In the genomic region with DNA sequence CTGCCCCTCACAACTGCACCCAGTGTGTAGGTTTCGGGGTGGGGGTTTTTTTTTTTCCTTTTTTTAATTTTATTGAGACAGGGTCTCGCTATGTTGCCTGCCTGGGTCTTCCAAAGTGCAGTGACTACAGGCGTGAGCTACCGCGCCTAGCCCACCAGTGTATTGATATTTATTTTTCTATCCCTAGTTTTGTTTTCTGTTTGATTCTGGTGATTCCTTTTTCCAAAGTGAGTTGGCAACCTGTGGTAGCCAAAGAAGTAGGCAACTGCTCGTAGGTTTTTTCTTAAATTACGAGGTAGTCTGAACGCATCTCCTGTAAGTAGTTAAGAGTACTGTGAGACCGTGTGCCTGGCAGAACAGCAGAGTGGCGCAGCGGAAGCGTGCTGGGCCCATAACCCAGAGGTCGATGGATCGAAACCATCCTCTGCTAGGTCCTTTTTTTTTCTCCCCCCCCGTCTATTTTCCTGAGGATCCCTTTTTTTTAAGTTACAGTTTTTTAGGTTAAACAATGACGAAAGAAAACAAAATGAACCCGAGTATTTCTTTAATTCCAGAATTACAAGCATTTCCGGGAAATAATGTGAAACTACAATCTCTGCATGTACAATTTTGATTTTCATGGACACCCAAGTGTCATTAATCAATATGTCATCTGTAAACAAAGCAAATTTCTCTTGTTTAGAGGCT, we compare ENCODE assay signal across 1 cellular context.
TF ChIP-seq lines count a peak whose summit lies in the region.

No MANE protein-coding gene starts in this region.

TF ChIP-seq in GM12878, 131 proteins besides CTCF, POLR2A, EP300 and RAD21 (continued from another document and continues in another):
- no peak for TF ChIP-seq ZBED1 (IDR thresholded peaks at IDR 0.05; ENCODE audit: borderline replicate concordance)
- TF ChIP-seq NFIC (IDR thresholded peaks at IDR 0.05; ENCODE audit: low read depth, low read length): peak; percentile 52; the same call in 1 of the 2 replicates
- TF ChIP-seq HDAC2 (IDR thresholded peaks at IDR 0.05): no peak
- peak; percentile 26 for TF ChIP-seq SP1 (IDR thresholded peaks at IDR 0.05; ENCODE audit: low read depth, low read length)
- no peak for TF ChIP-seq NRF1 (conservative IDR thresholded peaks at IDR 0.05; ENCODE audit: low read depth, low read length)
- TF ChIP-seq, protein P1, sequence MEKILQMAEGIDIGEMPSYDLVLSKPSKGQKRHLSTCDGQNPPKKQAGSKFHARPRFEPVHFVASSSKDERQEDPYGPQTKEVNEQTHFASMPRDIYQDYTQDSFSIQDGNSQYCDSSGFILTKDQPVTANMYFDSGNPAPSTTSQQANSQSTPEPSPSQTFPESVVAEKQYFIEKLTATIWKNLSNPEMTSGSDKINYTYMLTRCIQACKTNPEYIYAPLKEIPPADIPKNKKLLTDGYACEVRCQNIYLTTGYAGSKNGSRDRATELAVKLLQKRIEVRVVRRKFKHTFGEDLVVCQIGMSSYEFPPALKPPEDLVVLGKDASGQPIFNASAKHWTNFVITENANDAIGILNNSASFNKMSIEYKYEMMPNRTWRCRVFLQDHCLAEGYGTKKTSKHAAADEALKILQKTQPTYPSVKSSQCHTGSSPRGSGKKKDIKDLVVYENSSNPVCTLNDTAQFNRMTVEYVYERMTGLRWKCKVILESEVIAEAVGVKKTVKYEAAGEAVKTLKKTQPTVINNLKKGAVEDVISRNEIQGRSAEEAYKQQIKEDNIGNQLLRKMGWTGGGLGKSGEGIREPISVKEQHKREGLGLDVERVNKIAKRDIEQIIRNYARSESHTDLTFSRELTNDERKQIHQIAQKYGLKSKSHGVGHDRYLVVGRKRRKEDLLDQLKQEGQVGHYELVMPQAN (conservative IDR thresholded peaks at IDR 0.05): no peak; the same call in 1 of the 2 replicates
- TF ChIP-seq, protein P2, sequence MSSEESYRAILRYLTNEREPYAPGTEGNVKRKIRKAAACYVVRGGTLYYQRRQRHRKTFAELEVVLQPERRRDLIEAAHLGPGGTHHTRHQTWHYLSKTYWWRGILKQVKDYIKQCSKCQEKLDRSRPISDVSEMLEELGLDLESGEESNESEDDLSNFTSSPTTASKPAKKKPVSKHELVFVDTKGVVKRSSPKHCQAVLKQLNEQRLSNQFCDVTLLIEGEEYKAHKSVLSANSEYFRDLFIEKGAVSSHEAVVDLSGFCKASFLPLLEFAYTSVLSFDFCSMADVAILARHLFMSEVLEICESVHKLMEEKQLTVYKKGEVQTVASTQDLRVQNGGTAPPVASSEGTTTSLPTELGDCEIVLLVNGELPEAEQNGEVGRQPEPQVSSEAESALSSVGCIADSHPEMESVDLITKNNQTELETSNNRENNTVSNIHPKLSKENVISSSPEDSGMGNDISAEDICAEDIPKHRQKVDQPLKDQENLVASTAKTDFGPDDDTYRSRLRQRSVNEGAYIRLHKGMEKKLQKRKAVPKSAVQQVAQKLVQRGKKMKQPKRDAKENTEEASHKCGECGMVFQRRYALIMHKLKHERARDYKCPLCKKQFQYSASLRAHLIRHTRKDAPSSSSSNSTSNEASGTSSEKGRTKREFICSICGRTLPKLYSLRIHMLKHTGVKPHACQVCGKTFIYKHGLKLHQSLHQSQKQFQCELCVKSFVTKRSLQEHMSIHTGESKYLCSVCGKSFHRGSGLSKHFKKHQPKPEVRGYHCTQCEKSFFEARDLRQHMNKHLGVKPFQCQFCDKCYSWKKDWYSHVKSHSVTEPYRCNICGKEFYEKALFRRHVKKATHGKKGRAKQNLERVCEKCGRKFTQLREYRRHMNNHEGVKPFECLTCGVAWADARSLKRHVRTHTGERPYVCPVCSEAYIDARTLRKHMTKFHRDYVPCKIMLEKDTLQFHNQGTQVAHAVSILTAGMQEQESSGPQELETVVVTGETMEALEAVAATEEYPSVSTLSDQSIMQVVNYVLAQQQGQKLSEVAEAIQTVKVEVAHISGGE (CRISPR knock-in tag; IDR thresholded peaks at IDR 0.05): no peak
- TF ChIP-seq, protein P3, sequence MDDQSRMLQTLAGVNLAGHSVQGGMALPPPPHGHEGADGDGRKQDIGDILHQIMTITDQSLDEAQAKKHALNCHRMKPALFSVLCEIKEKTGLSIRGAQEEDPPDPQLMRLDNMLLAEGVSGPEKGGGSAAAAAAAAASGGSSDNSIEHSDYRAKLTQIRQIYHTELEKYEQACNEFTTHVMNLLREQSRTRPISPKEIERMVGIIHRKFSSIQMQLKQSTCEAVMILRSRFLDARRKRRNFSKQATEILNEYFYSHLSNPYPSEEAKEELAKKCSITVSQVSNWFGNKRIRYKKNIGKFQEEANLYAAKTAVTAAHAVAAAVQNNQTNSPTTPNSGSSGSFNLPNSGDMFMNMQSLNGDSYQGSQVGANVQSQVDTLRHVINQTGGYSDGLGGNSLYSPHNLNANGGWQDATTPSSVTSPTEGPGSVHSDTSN (IDR thresholded peaks at IDR 0.05; ENCODE audit: insufficient replicate concordance, low read depth, low read length): peak; percentile 42
- TF ChIP-seq ATF7 (IDR thresholded peaks at IDR 0.05; ENCODE audit: low read depth): peak; percentile 15; the same call in 1 of the 2 replicates
- TF ChIP-seq, protein P4, sequence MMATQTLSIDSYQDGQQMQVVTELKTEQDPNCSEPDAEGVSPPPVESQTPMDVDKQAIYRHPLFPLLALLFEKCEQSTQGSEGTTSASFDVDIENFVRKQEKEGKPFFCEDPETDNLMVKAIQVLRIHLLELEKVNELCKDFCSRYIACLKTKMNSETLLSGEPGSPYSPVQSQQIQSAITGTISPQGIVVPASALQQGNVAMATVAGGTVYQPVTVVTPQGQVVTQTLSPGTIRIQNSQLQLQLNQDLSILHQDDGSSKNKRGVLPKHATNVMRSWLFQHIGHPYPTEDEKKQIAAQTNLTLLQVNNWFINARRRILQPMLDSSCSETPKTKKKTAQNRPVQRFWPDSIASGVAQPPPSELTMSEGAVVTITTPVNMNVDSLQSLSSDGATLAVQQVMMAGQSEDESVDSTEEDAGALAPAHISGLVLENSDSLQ (IDR thresholded peaks at IDR 0.05): peak; percentile 80
- no peak for TF ChIP-seq HDGF (IDR thresholded peaks at IDR 0.05)
- TF ChIP-seq SMAD1 (IDR thresholded peaks at IDR 0.05; ENCODE audit: low read depth, partially characterized antibody): peak; percentile 53
- TF ChIP-seq SMAD5 (IDR thresholded peaks at IDR 0.05; ENCODE audit: low read depth): no peak
- TF ChIP-seq GABPA (IDR thresholded peaks at IDR 0.05; ENCODE audit: low read depth): peak; percentile 57; the same call in 1 of the 2 replicates
- 0 out of 2 replicates have a peak, but pooled peaks have one; percentile 39 for TF ChIP-seq FOXM1 (IDR thresholded peaks at IDR 0.05; ENCODE audit: low read depth, low read length)
- TF ChIP-seq EGR1 (IDR thresholded peaks at IDR 0.05; ENCODE audit: borderline replicate concordance in 1 of 2, low read depth in 2 of 2, low read length in 2 of 2): no peak; a peak in 1 of 3 replicates
- TF ChIP-seq MTA2 (IDR thresholded peaks at IDR 0.05; ENCODE audit: low read depth): no peak
- no peak for TF ChIP-seq CHD4 (IDR thresholded peaks at IDR 0.05)
- no peak for TF ChIP-seq HDAC6 (IDR thresholded peaks at IDR 0.05; ENCODE audit: unreplicated experiment)
- no peak for TF ChIP-seq MXI1 (IDR thresholded peaks at IDR 0.05; ENCODE audit: low read depth, low read length)
- peak; percentile 76 for TF ChIP-seq YY1 (IDR thresholded peaks at IDR 0.05; ENCODE audit: low read depth, low read length)
- TF ChIP-seq SIX5 (IDR thresholded peaks at IDR 0.05; ENCODE audit: low read depth, low read length, severe bottlenecking): no peak
- peak; percentile 98 for TF ChIP-seq TARDBP (IDR thresholded peaks at IDR 0.05; ENCODE audit: borderline replicate concordance)
- TF ChIP-seq ZBTB4 (CRISPR knock-in tag; IDR thresholded peaks at IDR 0.05): no peak
- TF ChIP-seq NBN (IDR thresholded peaks at IDR 0.05): peak; percentile 68; the same call in 1 of the 2 replicates
- TF ChIP-seq, protein P5, sequence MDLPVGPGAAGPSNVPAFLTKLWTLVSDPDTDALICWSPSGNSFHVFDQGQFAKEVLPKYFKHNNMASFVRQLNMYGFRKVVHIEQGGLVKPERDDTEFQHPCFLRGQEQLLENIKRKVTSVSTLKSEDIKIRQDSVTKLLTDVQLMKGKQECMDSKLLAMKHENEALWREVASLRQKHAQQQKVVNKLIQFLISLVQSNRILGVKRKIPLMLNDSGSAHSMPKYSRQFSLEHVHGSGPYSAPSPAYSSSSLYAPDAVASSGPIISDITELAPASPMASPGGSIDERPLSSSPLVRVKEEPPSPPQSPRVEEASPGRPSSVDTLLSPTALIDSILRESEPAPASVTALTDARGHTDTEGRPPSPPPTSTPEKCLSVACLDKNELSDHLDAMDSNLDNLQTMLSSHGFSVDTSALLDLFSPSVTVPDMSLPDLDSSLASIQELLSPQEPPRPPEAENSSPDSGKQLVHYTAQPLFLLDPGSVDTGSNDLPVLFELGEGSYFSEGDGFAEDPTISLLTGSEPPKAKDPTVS (IDR thresholded peaks at IDR 0.05; ENCODE audit: low read depth, low read length): no peak
- TF ChIP-seq NFXL1 (IDR thresholded peaks at IDR 0.05; ENCODE audit: borderline replicate concordance): no peak
- TF ChIP-seq RBBP5 (conservative IDR thresholded peaks at IDR 0.05): no peak
- no peak for TF ChIP-seq ETV6 (conservative IDR thresholded peaks at IDR 0.05 in 1 of 2, IDR thresholded peaks at IDR 0.05 in 1 of 2; ENCODE audit: borderline replicate concordance in 1 of 2, low read depth in 1 of 2)
- TF ChIP-seq JUNB (IDR thresholded peaks at IDR 0.05): no peak
- no peak for TF ChIP-seq ZNF687 (IDR thresholded peaks at IDR 0.05)
- no peak for TF ChIP-seq ZNF274 (IDR thresholded peaks at IDR 0.05; ENCODE audit: insufficient read depth, insufficient read length)
- TF ChIP-seq RFX5 (IDR thresholded peaks at IDR 0.05; ENCODE audit: low read depth, low read length): no peak
- TF ChIP-seq TAF1 (IDR thresholded peaks at IDR 0.05; ENCODE audit: borderline replicate concordance, low read depth, low read length): 0 out of 2 replicates have a peak, but pooled peaks have one; percentile 21
- no peak for TF ChIP-seq WRNIP1 (IDR thresholded peaks at IDR 0.05; ENCODE audit: borderline replicate concordance, low read depth, low read length)
- TF ChIP-seq, protein P6, sequence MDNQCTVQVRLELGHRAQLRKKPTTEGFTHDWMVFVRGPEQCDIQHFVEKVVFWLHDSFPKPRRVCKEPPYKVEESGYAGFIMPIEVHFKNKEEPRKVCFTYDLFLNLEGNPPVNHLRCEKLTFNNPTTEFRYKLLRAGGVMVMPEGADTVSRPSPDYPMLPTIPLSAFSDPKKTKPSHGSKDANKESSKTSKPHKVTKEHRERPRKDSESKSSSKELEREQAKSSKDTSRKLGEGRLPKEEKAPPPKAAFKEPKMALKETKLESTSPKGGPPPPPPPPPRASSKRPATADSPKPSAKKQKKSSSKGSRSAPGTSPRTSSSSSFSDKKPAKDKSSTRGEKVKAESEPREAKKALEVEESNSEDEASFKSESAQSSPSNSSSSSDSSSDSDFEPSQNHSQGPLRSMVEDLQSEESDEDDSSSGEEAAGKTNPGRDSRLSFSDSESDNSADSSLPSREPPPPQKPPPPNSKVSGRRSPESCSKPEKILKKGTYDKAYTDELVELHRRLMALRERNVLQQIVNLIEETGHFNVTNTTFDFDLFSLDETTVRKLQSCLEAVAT (IDR thresholded peaks at IDR 0.05): peak; percentile 55
- no peak for TF ChIP-seq JUND (IDR thresholded peaks at IDR 0.05; ENCODE audit: low read depth, low read length)
- TF ChIP-seq FOXK2 (IDR thresholded peaks at IDR 0.05): no peak
- peak; percentile 33; the same call in 1 of the 2 replicates for TF ChIP-seq CREB1 (IDR thresholded peaks at IDR 0.05; ENCODE audit: low read depth)
- TF ChIP-seq MYC (IDR thresholded peaks at IDR 0.05; ENCODE audit: insufficient read depth, insufficient read length, insufficient replicate concordance, low read length, severe bottlenecking): no peak
- TF ChIP-seq SREBF2 (IDR thresholded peaks at IDR 0.05; ENCODE audit: low read length): peak; percentile 97
- no peak for TF ChIP-seq GATAD2B (conservative IDR thresholded peaks at IDR 0.05; ENCODE audit: low read depth)
